20 cellular contexts compared by ENCODE assay signal in the genomic region with DNA sequence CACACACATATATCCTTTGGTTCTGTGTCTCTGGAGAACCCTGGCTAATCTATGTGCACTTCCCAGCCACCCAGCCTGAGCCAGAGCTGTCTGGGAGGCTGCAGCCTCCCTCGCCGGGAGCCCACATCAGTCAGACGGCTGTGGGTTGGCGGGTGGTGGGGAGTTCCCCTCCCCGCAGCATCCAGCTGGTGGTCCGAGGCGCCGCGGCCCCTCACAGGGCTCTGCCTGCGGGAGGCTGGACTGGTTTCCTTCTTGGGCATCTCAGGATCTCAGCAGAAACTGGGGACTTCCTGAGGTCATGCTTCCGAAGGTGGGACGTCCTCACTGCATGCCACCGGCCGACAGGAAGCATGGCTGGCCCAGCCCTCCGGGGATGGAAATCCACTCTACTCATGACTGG. TPM values are rescaled to one million over a fixed set of nuclear protein-coding genes. Genes with fewer than 3 reads are reported as not detected.
A peak's percentile ranks its signal among the peaks of the same experiment; 100 is the strongest.
DNase-seq lines count a peak whose midpoint lies in the region; ATAC-seq and TF ChIP-seq lines count a peak whose summit lies in the region.
"Had no signal": no experiment of that assay in that cellular context is flagged by ENCODE, and none has a peak within 500 bp of the region (broad histone marks: within the 10 kb centered on the region; RNA-seq: fewer than 3 reads in every experiment).

No MANE protein-coding gene starts in this region.

- H2BK120ac ChIP-seq in neuronal stem cell (ENCODE audit: low read depth, low read length) = no peak overlapping the region

- no peak overlapping the region for H3K4ac ChIP-seq in neuronal stem cell (ENCODE audit: low read length)

- H3K79me1 ChIP-seq in neuronal stem cell (ENCODE audit: low read depth, low read length) = no peaks in the 10 kb centered on the region

- no peak overlapping the region for H3K27ac ChIP-seq in DOHH2 (ENCODE audit: low read depth, low read length)
- H3K27ac ChIP-seq in neuronal stem cell (replicated peaks; ENCODE audit: low read length) = no peak overlapping the region
- no peak overlapping the region for H3K27ac ChIP-seq in esophagus muscularis mucosa (replicated peaks in 1 of 4)
- H3K27ac ChIP-seq: dorsolateral prefrontal cortex, gastroesophageal sphincter, SJSA1, upper lobe of right lung had no signal

- H3K9me3 Mint-ChIP-seq in activated T-cell treated with anti-CD3 and anti-CD28 coated beads, Interleukin-2, amount 50 U/mL, for 24 hours = peaks cover 8% of the 10 kb centered on the region
- H3K9me3 Mint-ChIP-seq in activated T-helper 17 cell treated with anti-CD3 and anti-CD28 coated beads, Interleukin-2, amount 50 U/mL, for 72 hours = no peaks in the 10 kb centered on the region

- H3K4me1 Mint-ChIP-seq in activated T-cell treated with anti-CD3 and anti-CD28 coated beads, Interleukin-2, amount 50 U/mL, for 24 hours (ENCODE audit: low read depth) = peaks cover 25% of the 10 kb centered on the region
- peaks cover 18% of the 10 kb centered on the region for H3K4me1 Mint-ChIP-seq in activated T-helper 17 cell treated with anti-CD3 and anti-CD28 coated beads, Interleukin-2, amount 50 U/mL, for 72 hours

- H3K27me3 ChIP-seq in DOHH2 (ENCODE audit: control insufficient read depth, low read length) (peaks cover 40% of the 10 kb centered on the region), neuronal stem cell (ENCODE audit: control insufficient read depth in 3 of 3, insufficient read depth in 3 of 3, low read depth in 1 of 3, low read length in 3 of 3) (peaks cover 0 to 16% (median 0%) of the 10 kb centered on the region in 3 experiments), esophagus muscularis mucosa (peaks cover 0 to 95% (median 13%) of the 10 kb centered on the region in 4 donors)

- intact Hi-C loops in esophagus muscularis mucosa (cut with DNase I) = no loop called here

- H3K18ac ChIP-seq in neuronal stem cell (ENCODE audit: low read length) = peak overlapping the region; percentile 49

- no peaks in the 10 kb centered on the region for H3K79me2 ChIP-seq in DOHH2 (ENCODE audit: control insufficient read depth, low read length)

- H3K9me3 ChIP-seq in DOHH2 (ENCODE audit: control insufficient read depth, insufficient read depth, low read length) (no peaks in the 10 kb centered on the region), neuronal stem cell (replicated peaks in 1 of 2; ENCODE audit: control insufficient read depth in 2 of 2, insufficient read depth in 1 of 2, low read depth in 1 of 2, low read length in 2 of 2) (peaks cover 0 to 6% of the 10 kb centered on the region in 2 donors), esophagus muscularis mucosa (peaks cover 0 to 13% (median 10%) of the 10 kb centered on the region in 4 donors)

- H3K4me2 ChIP-seq in DOHH2 (ENCODE audit: low read length) = peak overlapping the region; percentile 56
- no peak overlapping the region for H3K4me2 ChIP-seq in neuronal stem cell (ENCODE audit: insufficient read depth, low read length, poor library complexity, severe bottlenecking)

- H3K9me2 ChIP-seq in DOHH2 (replicated peaks; ENCODE audit: control insufficient read depth, low read length) = no peaks in the 10 kb centered on the region

- no peak overlapping the region for H2BK5ac ChIP-seq in neuronal stem cell (ENCODE audit: low read length)

- H3K36me3 Mint-ChIP-seq in activated T-cell treated with anti-CD3 and anti-CD28 coated beads, Interleukin-2, amount 50 U/mL, for 24 hours (ENCODE audit: low read depth) = no peaks in the 10 kb centered on the region
- H3K36me3 Mint-ChIP-seq in activated T-helper 17 cell treated with anti-CD3 and anti-CD28 coated beads, Interleukin-2, amount 50 U/mL, for 72 hours (ENCODE audit: low read depth) = no peaks in the 10 kb centered on the region
- H3K36me3 Mint-ChIP-seq: CD4-positive, CD25-positive, alpha-beta regulatory T cell had no signal

- WGBS in neuronal stem cell (ENCODE audit: extremely low coverage in 2 of 2, insufficient read length in 2 of 2, insufficient replicate concordance in 1 of 2), 2 donors = no CpG with 5 or more reads among the region's 15 CpGs
- WGBS in esophagus muscularis mucosa = 20% methylated on average over 1 of the region's 15 CpGs

- no peak overlapping the region for H2BK12ac ChIP-seq in neuronal stem cell (ENCODE audit: low read length)

- DNase-seq in activated T-cell treated with anti-CD3 and anti-CD28 coated beads, Interleukin-2, amount 50 U/mL, for 24 hours = peak; percentile 44
- DNase-seq in activated T-cell treated with anti-CD3 and anti-CD28 coated beads for 4 hours = no peak
- no peak for DNase-seq in neuronal stem cell (ENCODE audit: low spot score)
- DNase-seq in esophagus muscularis mucosa (ENCODE audit: extremely low spot score) = no peak
- DNase-seq: activated CD4-positive, alpha-beta T cell treated with anti-CD3 and anti-CD28 coated beads for 1 hour; CD4-positive, CD25-positive, alpha-beta regulatory T cell; dorsolateral prefrontal cortex; Kasumi-1; mucosa of descending colon; NCI-H2107; NCI-H524 treated with DMSO at 0.1 percent for 48 hours; upper lobe of right lung had no signal

- H3K36me3 ChIP-seq in DOHH2 (ENCODE audit: control insufficient read depth, low read length) (no peaks in the 10 kb centered on the region), neuronal stem cell (replicated peaks in 1 of 2; ENCODE audit: control insufficient read depth in 2 of 2, insufficient read depth in 2 of 2, low read length in 2 of 2) (no peaks in the 10 kb centered on the region), esophagus muscularis mucosa (no peaks in the 10 kb centered on the region)
- H3K36me3 ChIP-seq: gastroesophageal sphincter, SJSA1, upper lobe of right lung had no signal

- H3K14ac ChIP-seq in neuronal stem cell (ENCODE audit: low read length) = no peak overlapping the region

- no peak overlapping the region for H3K27ac Mint-ChIP-seq in activated T-cell treated with anti-CD3 and anti-CD28 coated beads, Interleukin-2, amount 50 U/mL, for 24 hours
- H3K27ac Mint-ChIP-seq in activated T-helper 17 cell treated with anti-CD3 and anti-CD28 coated beads, Interleukin-2, amount 50 U/mL, for 72 hours = no peak overlapping the region
- H3K27ac Mint-ChIP-seq: stimulated activated naive CD8-positive, alpha-beta T cell treated with anti-CD3 and anti-CD28 coated beads, Interleukin-15, Interleukin-2, amounts not matched to agents 100 ng/mL and 50 ng/mL, for 24 hours had no signal

- no peak for TF ChIP-seq EP300 in esophagus muscularis mucosa (IDR thresholded peaks at IDR 0.05)

- peaks cover 56% of the 10 kb centered on the region for H3K27me3 Mint-ChIP-seq in activated T-cell treated with anti-CD3 and anti-CD28 coated beads, Interleukin-2, amount 50 U/mL, for 24 hours
- peaks cover 40% of the 10 kb centered on the region for H3K27me3 Mint-ChIP-seq in activated T-helper 17 cell treated with anti-CD3 and anti-CD28 coated beads, Interleukin-2, amount 50 U/mL, for 72 hours

- H2AK5ac ChIP-seq in neuronal stem cell (ENCODE audit: low read depth, low read length) = peak overlapping the region; percentile 66

- peak; percentile 40 for ATAC-seq in activated T-helper 17 cell treated with anti-CD3 and anti-CD28 coated beads, Interleukin-2, amount 50 U/mL, for 72 hours (replicated peaks)
- ATAC-seq in GM19452 (IDR thresholded peaks at IDR 0.05; ENCODE audit: unreplicated experiment) (no peak), GM19397 (IDR thresholded peaks at IDR 0.05; ENCODE audit: unreplicated experiment) (no peak)
- ATAC-seq: gastroesophageal sphincter, left lobe of liver, mucosa of descending colon, upper lobe of right lung had no signal

- H4K91ac ChIP-seq in neuronal stem cell (ENCODE audit: low read depth, low read length, poor library complexity) = no peak overlapping the region

- H3K9ac ChIP-seq in neuronal stem cell (ENCODE audit: low read depth, low read length, poor library complexity) = no peak overlapping the region

- TF ChIP-seq CTCF in DOHH2 (IDR thresholded peaks at IDR 0.05; ENCODE audit: low read depth, low read length, poor library complexity, severe bottlenecking) (no peak), esophagus muscularis mucosa (IDR thresholded peaks at IDR 0.05) (no peak)

- H3K4me3 ChIP-seq in DOHH2 (ENCODE audit: low read length) = peak overlapping the region; percentile 40
- H3K4me3 ChIP-seq in neuronal stem cell (ENCODE audit: low read length in 2 of 2) = no peak overlapping the region
- H3K4me3 ChIP-seq in esophagus muscularis mucosa = no peak overlapping the region
- H3K4me3 ChIP-seq: dorsolateral prefrontal cortex, gastroesophageal sphincter, mucosa of descending colon, SJSA1, upper lobe of right lung had no signal

- 0 out of 2 replicates have a peak, but pooled peaks cover 2% of the 10 kb centered on the region for H4K20me1 ChIP-seq in DOHH2 (ENCODE audit: control insufficient read depth, insufficient read depth, low read depth, low read length)

- peak overlapping the region; percentile 35 for H3K4me3 Mint-ChIP-seq in activated T-cell treated with anti-CD3 and anti-CD28 coated beads, Interleukin-2, amount 50 U/mL, for 24 hours
- peak overlapping the region; percentile 58 for H3K4me3 Mint-ChIP-seq in activated T-helper 17 cell treated with anti-CD3 and anti-CD28 coated beads, Interleukin-2, amount 50 U/mL, for 72 hours

- H2BK15ac ChIP-seq in neuronal stem cell (ENCODE audit: low read length) = no peak overlapping the region

- no peak overlapping the region for H2AFZ ChIP-seq in neuronal stem cell (ENCODE audit: low read length)

- H3K23ac ChIP-seq in neuronal stem cell (ENCODE audit: low read depth, low read length, poor library complexity) = no peak overlapping the region

- H3F3A ChIP-seq in DOHH2 (ENCODE audit: control insufficient read depth, insufficient read depth) = no peaks in the 10 kb centered on the region

- H3K4me1 ChIP-seq in DOHH2 (ENCODE audit: control insufficient read depth, low read length) (peaks cover 23% of the 10 kb centered on the region), neuronal stem cell (ENCODE audit: control insufficient read depth in 2 of 2, insufficient read depth in 1 of 2, low read depth in 1 of 2, low read length in 2 of 2) (no peaks in the 10 kb centered on the region), esophagus muscularis mucosa (peaks cover 0 to 14% (median 10%) of the 10 kb centered on the region in 4 donors)
- H3K4me1 ChIP-seq: SJSA1, upper lobe of right lung had no signal

- no peak overlapping the region for H4K8ac ChIP-seq in neuronal stem cell (ENCODE audit: low read depth, low read length)

- TF ChIP-seq POLR2A in esophagus muscularis mucosa (IDR thresholded peaks at IDR 0.05; ENCODE audit: low read depth) = no peak

RNA-seq across cellular contexts. Expression of a gene that starts 22.0 kb away (rescaled TPM):
- total RNA-seq in activated T-helper 17 cell treated with anti-CD3 and anti-CD28 coated beads, Interleukin-2, amount 50 U/mL, for 72 hours = 10 to 100 TPM; 26.4 to 46.4 TPM
- 16.9 TPM for polyA plus RNA-seq in neuronal stem cell (2013, experiment 1 of 2)
- polyA plus RNA-seq in neuronal stem cell (2013, experiment 2 of 2) = 15.7 TPM
- 10 to 100 TPM; 26.8 to 33.2 (median 29.3) TPM for total RNA-seq in esophagus muscularis mucosa

RNA-seq across cellular contexts. Expression of a gene that starts 35.9 kb away (rescaled TPM):
- not detected for total RNA-seq in activated T-helper 17 cell treated with anti-CD3 and anti-CD28 coated beads, Interleukin-2, amount 50 U/mL, for 72 hours
- 0.32 TPM for polyA plus RNA-seq in neuronal stem cell (2013, experiment 1 of 2)
- 0.28 TPM for polyA plus RNA-seq in neuronal stem cell (2013, experiment 2 of 2)
- total RNA-seq in esophagus muscularis mucosa = under 1 TPM in 2 of 4 donors, not detected in 2; 0.23 to 0.42 TPM
- total RNA-seq: CD4-positive, CD25-positive, alpha-beta regulatory T cell had no signal
